ENCODE assay signal across 18 cellular contexts in genomic region chr9:129441852-129442251, GRCh38.
A peak's percentile ranks its signal among the peaks of the same experiment; 100 is the strongest.
DNase-seq lines count a peak whose midpoint lies in the region; ATAC-seq, FAIRE-seq and TF ChIP-seq lines count a peak whose summit lies in the region.
"Had no signal": no experiment of that assay in that cellular context is flagged by ENCODE, and none has a peak within 500 bp of the region (broad histone marks: within the 10 kb centered on the region; RNA-seq: fewer than 3 reads in every experiment).

No MANE protein-coding gene starts in this region.

- 52% methylated on average over 7 of the region's 7 CpGs for WGBS in A549 (ENCODE audit: missing lambda C conversion rate)
- 87 to 89% methylated on average over 6 to 7 of the region's 7 CpGs for WGBS in endodermal cell (ENCODE audit: insufficient coverage in 1 of 2, insufficient read length in 1 of 2), 2 experiments

- H3K9me3 Mint-ChIP-seq in endodermal cell (peaks cover 4% of the 10 kb centered on the region), nephron progenitor cell (peaks cover 8% of the 10 kb centered on the region)
- H3K9me3 Mint-ChIP-seq in activated naive CD4-positive, alpha-beta T cell treated with anti-CD3 and anti-CD28 coated beads, Interleukin-2, amount 50 U/mL, for 72 hours, result peaks cover 0 to 4% of the 10 kb centered on the region in 2 donors

- H3K9me3 ChIP-seq in A549, result 0 out of 3 replicates have a peak, but pooled peaks cover 5% of the 10 kb centered on the region
- peaks cover 6% of the 10 kb centered on the region for H3K9me3 ChIP-seq in KOPT-K1 (ENCODE audit: insufficient read depth, low read length, poor library complexity, severe bottlenecking)
- H3K9me3 ChIP-seq in endodermal cell (ENCODE audit: control insufficient read depth, low read length), result no peaks in the 10 kb centered on the region
- H3K9me3 ChIP-seq: Peyer's patch had no signal

- H3K4me3 ChIP-seq in A549, result no peak overlapping the region
- no peak overlapping the region for H3K4me3 ChIP-seq in endodermal cell (ENCODE audit: low read length)
- H3K4me3 ChIP-seq: GM23248, Peyer's patch had no signal

- CTCF ChIA-PET in A549 (lab: Yijun Ruan, JAX), result interaction anchor here (1.1 to 1.6 kb wide), 2 partner anchors 10 to 39 kb away, joined by 3 to 4 read pairs; no protein-coding TSS in a partner anchor

- no peak for TF ChIP-seq EP300 in A549 (IDR thresholded peaks at IDR 0.05)

- POLR2A ChIA-PET in A549 (lab: Yijun Ruan, JAX), result no interaction called here

- H3K36me3 ChIP-seq in KOPT-K1 (ENCODE audit: insufficient read depth, low read length), result no peaks in the 10 kb centered on the region
- no peaks in the 10 kb centered on the region for H3K36me3 ChIP-seq in endodermal cell (ENCODE audit: control insufficient read depth, insufficient read depth, low read length)
- H3K36me3 ChIP-seq: Peyer's patch had no signal

- DNase-seq in A549 (ENCODE audit: low read depth in 1 of 2, low spot score in 1 of 2), result peak in 1 of 2 experiments; percentile 59
- no peak for DNase-seq in endodermal cell
- DNase-seq in nephron progenitor cell, result no peak
- no peak for DNase-seq in SIG-M5 treated with dmso at 0.1 percent for 504 hours (lab: John Stamatoyannopoulos, UW; ENCODE audit: unreplicated experiment)
- no peak for DNase-seq in activated naive CD4-positive, alpha-beta T cell treated with anti-CD3 and anti-CD28 coated beads, Interleukin-2, amount 50 U/mL, for 72 hours (ENCODE audit: low spot score in 2 of 2)
- no peak for DNase-seq in mesenteric fat pad (ENCODE audit: low spot score)
- DNase-seq: CD4-positive, alpha-beta memory T cell; GF-D8; GM23248; NCI-H1436; NCI-H2081; NCI-H524; Peyer's patch; SHP77 had no signal

- no peak overlapping the region for H3K4me2 ChIP-seq in A549

- peaks cover 25% of the 10 kb centered on the region for H3K27me3 ChIP-seq in endodermal cell (ENCODE audit: control insufficient read depth, insufficient read depth, low read length, poor library complexity, severe bottlenecking)

- peak overlapping the region; percentile 33 to 35; a peak in 1 of 6 replicates for H3K27ac ChIP-seq in A549
- H3K27ac ChIP-seq in KOPT-K1 (ENCODE audit: low read depth, low read length, poor library complexity, severe bottlenecking), result peak overlapping the region; percentile 36
- no peak overlapping the region for H3K27ac ChIP-seq in endodermal cell (ENCODE audit: low read depth, low read length)
- H3K27ac ChIP-seq: GM23248, HL-60 had no signal

- no peak for TF ChIP-seq RAD21 in A549 (conservative IDR thresholded peaks at IDR 0.05 in 1 of 2, IDR thresholded peaks at IDR 0.05 in 1 of 2)

- H3K27me3 Mint-ChIP-seq in endodermal cell (ENCODE audit: insufficient read depth) (peaks cover 71% of the 10 kb centered on the region), nephron progenitor cell (ENCODE audit: low read depth, poor library complexity) (peaks cover 28% of the 10 kb centered on the region)

- H3K36me3 Mint-ChIP-seq in endodermal cell (ENCODE audit: low read depth) (no peaks in the 10 kb centered on the region), nephron progenitor cell (ENCODE audit: low read depth) (no peaks in the 10 kb centered on the region)
- no peaks in the 10 kb centered on the region for H3K36me3 Mint-ChIP-seq in activated naive CD4-positive, alpha-beta T cell treated with anti-CD3 and anti-CD28 coated beads, Interleukin-2, amount 50 U/mL, for 72 hours
- H3K36me3 Mint-ChIP-seq: CD4-positive, alpha-beta memory T cell had no signal

- no peak for FAIRE-seq in A549 (lab: Jason Lieb, UNC)
- FAIRE-seq: D721Med had no signal

- H3K4me3 Mint-ChIP-seq in endodermal cell, result no peak overlapping the region
- H3K4me3 Mint-ChIP-seq in nephron progenitor cell, result no peak overlapping the region
- H3K4me3 Mint-ChIP-seq: B cell; CD4-positive, alpha-beta memory T cell had no signal

- H3K4me1 Mint-ChIP-seq in endodermal cell, result peaks cover 30% of the 10 kb centered on the region
- peaks cover 62% of the 10 kb centered on the region for H3K4me1 Mint-ChIP-seq in nephron progenitor cell

- TF ChIP-seq CTCF in A549 (IDR thresholded peaks at IDR 0.05) (no peak), endodermal cell (conservative IDR thresholded peaks at IDR 0.05) (no peak), nephron progenitor cell (IDR thresholded peaks at IDR 0.05) (no peak)

- H3K4me1 ChIP-seq in A549, result peaks cover 26% of the 10 kb centered on the region
- no peaks in the 10 kb centered on the region for H3K4me1 ChIP-seq in endodermal cell (ENCODE audit: control insufficient read depth, insufficient read depth, low read length)

- peak overlapping the region; percentile 59 for H3K27ac Mint-ChIP-seq in endodermal cell
- peak overlapping the region; percentile 90 for H3K27ac Mint-ChIP-seq in nephron progenitor cell
- no peak overlapping the region for H3K27ac Mint-ChIP-seq in activated naive CD4-positive, alpha-beta T cell treated with anti-CD3 and anti-CD28 coated beads, Interleukin-2, amount 50 U/mL, for 72 hours
- H3K27ac Mint-ChIP-seq: B cell; CD4-positive, alpha-beta memory T cell had no signal

- ATAC-seq in A549, result peak in 1 of 2 experiments; percentile 31; a peak in 3 of 6 replicates
- ATAC-seq in activated naive CD4-positive, alpha-beta T cell treated with anti-CD3 and anti-CD28 coated beads, Interleukin-2, amount 50 U/mL, for 72 hours, result no peak

- no peak for TF ChIP-seq POLR2A in A549 (IDR thresholded peaks at IDR 0.05; ENCODE audit: low read length)

- no peak overlapping the region for H3K9ac ChIP-seq in endodermal cell (ENCODE audit: extremely low read depth, low read length, poor library complexity, severe bottlenecking)
- H3K9ac ChIP-seq: GM23248 had no signal

TF ChIP-seq in A549, 52 proteins besides CTCF, POLR2A, EP300 and RAD21:
- TF ChIP-seq RFX5 (IDR thresholded peaks at IDR 0.05) (no peak), KDM1A (IDR thresholded peaks at IDR 0.05; ENCODE audit: low read depth) (0 out of 2 replicates have a peak, but pooled peaks have one; percentile 49), USF2 (IDR thresholded peaks at IDR 0.05) (peak; percentile 49; the same call in 1 of the 2 replicates)

Comparison
In these comparisons a context has a peak if more than half of its experiments do, and no peak if none do; other contexts are left out.
1. H3K27ac Mint-ChIP-seq: peak in endodermal cell (single experiment) and nephron progenitor cell (single experiment); none in activated naive CD4-positive, alpha-beta T cell treated with anti-CD3 and anti-CD28 coated beads, Interleukin-2, amount 50 U/mL, for 72 hours (0 of 2).